ENCODE assay signal across 8 cellular contexts in the genomic region with DNA sequence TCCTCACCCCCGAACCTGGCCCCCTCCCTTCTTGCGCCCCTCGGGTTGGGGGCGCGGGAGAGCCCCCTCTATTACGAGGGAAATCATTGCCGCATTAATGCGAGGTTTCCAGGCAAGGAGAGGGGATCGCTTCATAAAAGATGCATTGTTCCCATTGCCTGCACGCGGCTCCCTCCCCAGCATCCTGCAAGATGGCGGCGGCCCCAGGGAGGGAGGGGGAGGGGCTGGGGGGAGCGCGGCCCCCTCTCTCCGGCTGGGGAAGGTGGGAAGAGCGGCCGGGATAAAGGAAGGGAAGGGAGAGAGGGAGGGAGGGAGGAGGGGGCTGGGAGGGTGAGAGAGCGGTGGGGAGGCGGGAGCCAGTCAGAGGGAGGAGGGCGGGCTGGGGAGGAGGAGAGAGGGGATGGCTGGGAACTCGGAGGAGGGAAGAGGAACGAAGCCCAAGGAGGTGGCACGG. TPM values are rescaled to one million over a fixed set of nuclear protein-coding genes. Genes with fewer than 3 reads are reported as not detected.
DNase-seq lines count a peak whose midpoint lies in the region; ATAC-seq, FAIRE-seq and TF ChIP-seq lines count a peak whose summit lies in the region.
"Not testable (repeated sequence)": the region's sequence is repeated elsewhere in the genome, so short reads cannot be mapped to it uniquely, and the experiment has no call there.

No MANE protein-coding gene starts in this region.

- TF ChIP-seq RAD21 in A549 (conservative IDR thresholded peaks at IDR 0.05 in 1 of 2, IDR thresholded peaks at IDR 0.05 in 1 of 2), result not testable (repeated sequence)

- peak overlapping the region; percentile 89 for H3K4me2 ChIP-seq in A549

- H3K4me3 Mint-ChIP-seq in central memory CD8-positive, alpha-beta T cell, result peak overlapping the region; percentile 41

- CTCF ChIA-PET in A549 (lab: Yijun Ruan, JAX), result not testable (repeated sequence)

- not testable (repeated sequence) for TF ChIP-seq POLR2A in A549 (IDR thresholded peaks at IDR 0.05; ENCODE audit: low read length)

- intact Hi-C loops in Right ventricle myocardium superior (cut with DNase I); sciatic nerve (cut with DNase I): not testable (repeated sequence)

- H3K36me3 ChIP-seq in GM06990 (ENCODE audit: control insufficient read depth, insufficient read depth, low read length); mesodermal cell (ENCODE audit: control insufficient read depth, insufficient read depth, low read length): not testable (repeated sequence)

- H3K27me3 ChIP-seq in GM06990 (replicated peaks; ENCODE audit: control insufficient read depth, insufficient read depth, low read length), result not testable (repeated sequence)

- FAIRE-seq in A549 (lab: Jason Lieb, UNC), result not testable (repeated sequence)

- POLR2A ChIA-PET in A549 (lab: Yijun Ruan, JAX), result not testable (repeated sequence)

- not testable (repeated sequence) for H3K4me1 ChIP-seq in A549; mesodermal cell (ENCODE audit: control insufficient read depth, insufficient read depth, low read length, poor library complexity, severe bottlenecking)

- ATAC-seq in A549 (peak; percentile 67 to 69), Right ventricle myocardium superior (ENCODE audit: poor library complexity) (peak; percentile 81), sciatic nerve (peak; percentile 89)
- ATAC-seq in central memory CD8-positive, alpha-beta T cell (replicated peaks; ENCODE audit: extremely low read depth, poor library complexity, severe bottlenecking), result not testable (repeated sequence)

- H3K27ac Mint-ChIP-seq in central memory CD8-positive, alpha-beta T cell (ENCODE audit: low read depth), result not testable (repeated sequence)

- H3K36me3 Mint-ChIP-seq in central memory CD8-positive, alpha-beta T cell (ENCODE audit: insufficient read depth), result not testable (repeated sequence)

- not testable (repeated sequence) for TF ChIP-seq CTCF in A549 (IDR thresholded peaks at IDR 0.05); GM06990 (IDR thresholded peaks at IDR 0.05; ENCODE audit: insufficient read depth, low read length, poor library complexity, severe bottlenecking); WI38 (IDR thresholded peaks at IDR 0.05; ENCODE audit: low read depth, low read length)

- 0% methylated on average over 8 of the region's 24 CpGs for WGBS in A549 (ENCODE audit: missing lambda C conversion rate)
- no CpG with 5 or more reads among the region's 24 CpGs for WGBS in mesodermal cell (ENCODE audit: insufficient coverage in 2 of 2), 2 experiments

- H3K9me3 ChIP-seq in A549; mesodermal cell (ENCODE audit: control insufficient read depth, low read length): not testable (repeated sequence)

- H3K4me3 ChIP-seq in A549, result peak overlapping the region; percentile 56
- peak overlapping the region; percentile 44 for H3K4me3 ChIP-seq in GM06990 (replicated peaks; ENCODE audit: low read depth, low read length)
- peak overlapping the region; percentile 30; the same call in 1 of the 2 replicates for H3K4me3 ChIP-seq in WI38 (ENCODE audit: low read depth, low read length)
- H3K4me3 ChIP-seq in mesodermal cell (ENCODE audit: extremely low read depth, insufficient read depth, low read length, poor library complexity, severe bottlenecking), result peak overlapping the region; percentile 31

- H3K9me3 Mint-ChIP-seq in central memory CD8-positive, alpha-beta T cell, result not testable (repeated sequence)

- not testable (repeated sequence) for DNase-seq in A549 (ENCODE audit: low read depth in 1 of 2, low spot score in 1 of 2); GM06990 (ENCODE audit: extremely low read depth, insufficient read length); central memory CD8-positive, alpha-beta T cell (ENCODE audit: low spot score in 2 of 2); Right ventricle myocardium superior
- DNase-seq in NCI-H2107 treated with DMSO at 0.1 percent for 48 hours (lab: John Stamatoyannopoulos, UW; ENCODE audit: unreplicated experiment) (peak; percentile 17), sciatic nerve (ENCODE audit: low spot score) (peak; percentile 64)

- H3K27ac ChIP-seq in A549 (peak overlapping the region; percentile 86 to 94), mesodermal cell (ENCODE audit: low read depth, low read length, severe bottlenecking) (peak overlapping the region; percentile 49)

- not testable (repeated sequence) for TF ChIP-seq EP300 in A549 (IDR thresholded peaks at IDR 0.05)

- not testable (repeated sequence) for H3K4me1 Mint-ChIP-seq in central memory CD8-positive, alpha-beta T cell

- H3K27me3 Mint-ChIP-seq in central memory CD8-positive, alpha-beta T cell, result not testable (repeated sequence)

TF ChIP-seq in A549, 52 proteins besides CTCF, POLR2A, EP300 and RAD21:
- peak; percentile 19; the same call in 1 of the 2 replicates for TF ChIP-seq PHF8 (IDR thresholded peaks at IDR 0.05; ENCODE audit: borderline replicate concordance, low read depth)
TF ChIP-seq in A549: peak in this region for 1; not testable (repeated sequence) for 51.

RNA-seq across cellular contexts. Expression of a gene that starts 58.3 kb away (rescaled TPM):
- polyA plus RNA-seq in A549 (2011; rRNA removed) (83.2 and 109 TPM in 2 replicates), A549 (2017; fragmentation: RNase III; extraction: RNeasy Plus Mini Kit Qiagen cat#74134 plus additional on column Dnase treatment) (25.8 to 27.6 TPM (median 26.6 TPM) in 3 replicates)
- polyA plus RNA-seq in A549 (2012; cell fraction: cytosol; rRNA removed), result 24.0 and 26.8 TPM in 2 replicates
- 9.2 and 13.4 TPM in 2 replicates for polyA plus RNA-seq in A549 (2012; cell fraction: nucleus; rRNA removed)
- polyA minus RNA-seq in A549 (2011; rRNA and poly(A)+ RNA removed), result 30.4 and 39.2 TPM in 2 replicates
- total RNA-seq in Right ventricle myocardium superior (61.0 TPM), sciatic nerve (50.4 TPM)
- 32.8 TPM for polyA plus RNA-seq in mesodermal cell (2013, experiment 1 of 2)
- 37.6 TPM for polyA plus RNA-seq in mesodermal cell (2013, experiment 2 of 2)
